Comparison of ENCODE assay signal across 22 cellular contexts in genomic region chr2:187775651-187776050, GRCh38.
"Had no signal": no experiment of that assay in that cellular context is flagged by ENCODE, and none has a peak within 500 bp of the region (broad histone marks: within the 10 kb centered on the region; RNA-seq: fewer than 3 reads in every experiment).

No MANE protein-coding gene starts in this region.

- H3K27me3 ChIP-seq: gastroesophageal sphincter, heart right ventricle, spleen, vagina had no signal

- H3K9me3 ChIP-seq: gastroesophageal sphincter, heart right ventricle, lower lobe of right lung, prostate gland, thoracic aorta, vagina had no signal

- H3K4me3 ChIP-seq: gastroesophageal sphincter, heart right ventricle, lower lobe of right lung, prostate gland, spleen, thoracic aorta, vagina had no signal

- H3K27ac ChIP-seq: gastroesophageal sphincter, heart right ventricle, lower lobe of right lung, prostate gland, spleen, thoracic aorta, vagina had no signal

- H3K36me3 ChIP-seq: gastroesophageal sphincter, heart right ventricle, lower lobe of right lung, prostate gland, spleen, thoracic aorta, vagina had no signal

- H3K4me1 ChIP-seq: gastroesophageal sphincter, heart right ventricle, lower lobe of right lung, prostate gland, spleen, vagina had no signal

- ATAC-seq: esophagus mucosa; gastroesophageal sphincter; heart right ventricle; lower lobe of right lung; naive thymus-derived CD8-positive, alpha-beta T cell; T-helper 17 cell had no signal

- DNase-seq: activated CD4-positive, alpha-beta T cell treated with anti-CD3 and anti-CD28 coated beads for 4 hours; activated CD4-positive, alpha-beta T cell treated with anti-CD3 and anti-CD28 coated beads, Interleukin-2, amount 50 U/mL, for 48 hours; activated CD4-positive, CD25-positive, alpha-beta regulatory T cell; activated effector memory CD4-positive, alpha-beta T cell treated with Interleukin-2 at 50 U/mL for 16 hours; activated naive CD4-positive, alpha-beta T cell treated with anti-CD3 and anti-CD28 coated beads for 36 hours; activated T-cell treated with anti-CD3 and anti-CD28 coated beads, Interleukin-2, amount 50 U/mL, for 48 hours; central memory CD4-positive, alpha-beta T cell; dermis blood vessel endothelial cell; effector CD8-positive, alpha-beta T cell; heart right ventricle; kidney; lower lobe of right lung; naive thymus-derived CD8-positive, alpha-beta T cell; spleen; stimulated activated CD4-positive, alpha-beta T cell treated with anti-CD3 and anti-CD28 coated beads, Interleukin-4, amount 100 ng/mL, for 1 hour; stimulated activated naive CD4-positive, alpha-beta T cell treated with Interleukin-2 at 50 U/mL for 16 hours; T-helper 17 cell had no signal
